ENCODE assay signal across 1 cellular context in genomic region chr3:165874663-165875489, GRCh38.
TF ChIP-seq lines count a peak whose summit lies in the region.

No MANE protein-coding gene starts in this region.

TF ChIP-seq in GM23338, 12 proteins besides CTCF, POLR2A, EP300 and RAD21 (continued from another document):
- TF ChIP-seq REST (IDR thresholded peaks at IDR 0.05; ENCODE audit: unreplicated experiment): no peak
- no peak for TF ChIP-seq POLR2AphosphoS5 (IDR thresholded peaks at IDR 0.05; ENCODE audit: low read depth)
- TF ChIP-seq STAT1 (IDR thresholded peaks at IDR 0.05; ENCODE audit: unreplicated experiment): no peak
- no peak for TF ChIP-seq ZNF331 (CRISPR knock-in tag; IDR thresholded peaks at IDR 0.05; ENCODE audit: low read depth)
- no peak for TF ChIP-seq EZH2phosphoT487 (IDR thresholded peaks at IDR 0.05; ENCODE audit: unreplicated experiment)
- TF ChIP-seq, protein P1, sequence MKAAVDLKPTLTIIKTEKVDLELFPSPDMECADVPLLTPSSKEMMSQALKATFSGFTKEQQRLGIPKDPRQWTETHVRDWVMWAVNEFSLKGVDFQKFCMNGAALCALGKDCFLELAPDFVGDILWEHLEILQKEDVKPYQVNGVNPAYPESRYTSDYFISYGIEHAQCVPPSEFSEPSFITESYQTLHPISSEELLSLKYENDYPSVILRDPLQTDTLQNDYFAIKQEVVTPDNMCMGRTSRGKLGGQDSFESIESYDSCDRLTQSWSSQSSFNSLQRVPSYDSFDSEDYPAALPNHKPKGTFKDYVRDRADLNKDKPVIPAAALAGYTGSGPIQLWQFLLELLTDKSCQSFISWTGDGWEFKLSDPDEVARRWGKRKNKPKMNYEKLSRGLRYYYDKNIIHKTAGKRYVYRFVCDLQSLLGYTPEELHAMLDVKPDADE (IDR thresholded peaks at IDR 0.05): no peak
- no peak for TF ChIP-seq JUNB (IDR thresholded peaks at IDR 0.05; ENCODE audit: unreplicated experiment)
- TF ChIP-seq, protein P2, sequence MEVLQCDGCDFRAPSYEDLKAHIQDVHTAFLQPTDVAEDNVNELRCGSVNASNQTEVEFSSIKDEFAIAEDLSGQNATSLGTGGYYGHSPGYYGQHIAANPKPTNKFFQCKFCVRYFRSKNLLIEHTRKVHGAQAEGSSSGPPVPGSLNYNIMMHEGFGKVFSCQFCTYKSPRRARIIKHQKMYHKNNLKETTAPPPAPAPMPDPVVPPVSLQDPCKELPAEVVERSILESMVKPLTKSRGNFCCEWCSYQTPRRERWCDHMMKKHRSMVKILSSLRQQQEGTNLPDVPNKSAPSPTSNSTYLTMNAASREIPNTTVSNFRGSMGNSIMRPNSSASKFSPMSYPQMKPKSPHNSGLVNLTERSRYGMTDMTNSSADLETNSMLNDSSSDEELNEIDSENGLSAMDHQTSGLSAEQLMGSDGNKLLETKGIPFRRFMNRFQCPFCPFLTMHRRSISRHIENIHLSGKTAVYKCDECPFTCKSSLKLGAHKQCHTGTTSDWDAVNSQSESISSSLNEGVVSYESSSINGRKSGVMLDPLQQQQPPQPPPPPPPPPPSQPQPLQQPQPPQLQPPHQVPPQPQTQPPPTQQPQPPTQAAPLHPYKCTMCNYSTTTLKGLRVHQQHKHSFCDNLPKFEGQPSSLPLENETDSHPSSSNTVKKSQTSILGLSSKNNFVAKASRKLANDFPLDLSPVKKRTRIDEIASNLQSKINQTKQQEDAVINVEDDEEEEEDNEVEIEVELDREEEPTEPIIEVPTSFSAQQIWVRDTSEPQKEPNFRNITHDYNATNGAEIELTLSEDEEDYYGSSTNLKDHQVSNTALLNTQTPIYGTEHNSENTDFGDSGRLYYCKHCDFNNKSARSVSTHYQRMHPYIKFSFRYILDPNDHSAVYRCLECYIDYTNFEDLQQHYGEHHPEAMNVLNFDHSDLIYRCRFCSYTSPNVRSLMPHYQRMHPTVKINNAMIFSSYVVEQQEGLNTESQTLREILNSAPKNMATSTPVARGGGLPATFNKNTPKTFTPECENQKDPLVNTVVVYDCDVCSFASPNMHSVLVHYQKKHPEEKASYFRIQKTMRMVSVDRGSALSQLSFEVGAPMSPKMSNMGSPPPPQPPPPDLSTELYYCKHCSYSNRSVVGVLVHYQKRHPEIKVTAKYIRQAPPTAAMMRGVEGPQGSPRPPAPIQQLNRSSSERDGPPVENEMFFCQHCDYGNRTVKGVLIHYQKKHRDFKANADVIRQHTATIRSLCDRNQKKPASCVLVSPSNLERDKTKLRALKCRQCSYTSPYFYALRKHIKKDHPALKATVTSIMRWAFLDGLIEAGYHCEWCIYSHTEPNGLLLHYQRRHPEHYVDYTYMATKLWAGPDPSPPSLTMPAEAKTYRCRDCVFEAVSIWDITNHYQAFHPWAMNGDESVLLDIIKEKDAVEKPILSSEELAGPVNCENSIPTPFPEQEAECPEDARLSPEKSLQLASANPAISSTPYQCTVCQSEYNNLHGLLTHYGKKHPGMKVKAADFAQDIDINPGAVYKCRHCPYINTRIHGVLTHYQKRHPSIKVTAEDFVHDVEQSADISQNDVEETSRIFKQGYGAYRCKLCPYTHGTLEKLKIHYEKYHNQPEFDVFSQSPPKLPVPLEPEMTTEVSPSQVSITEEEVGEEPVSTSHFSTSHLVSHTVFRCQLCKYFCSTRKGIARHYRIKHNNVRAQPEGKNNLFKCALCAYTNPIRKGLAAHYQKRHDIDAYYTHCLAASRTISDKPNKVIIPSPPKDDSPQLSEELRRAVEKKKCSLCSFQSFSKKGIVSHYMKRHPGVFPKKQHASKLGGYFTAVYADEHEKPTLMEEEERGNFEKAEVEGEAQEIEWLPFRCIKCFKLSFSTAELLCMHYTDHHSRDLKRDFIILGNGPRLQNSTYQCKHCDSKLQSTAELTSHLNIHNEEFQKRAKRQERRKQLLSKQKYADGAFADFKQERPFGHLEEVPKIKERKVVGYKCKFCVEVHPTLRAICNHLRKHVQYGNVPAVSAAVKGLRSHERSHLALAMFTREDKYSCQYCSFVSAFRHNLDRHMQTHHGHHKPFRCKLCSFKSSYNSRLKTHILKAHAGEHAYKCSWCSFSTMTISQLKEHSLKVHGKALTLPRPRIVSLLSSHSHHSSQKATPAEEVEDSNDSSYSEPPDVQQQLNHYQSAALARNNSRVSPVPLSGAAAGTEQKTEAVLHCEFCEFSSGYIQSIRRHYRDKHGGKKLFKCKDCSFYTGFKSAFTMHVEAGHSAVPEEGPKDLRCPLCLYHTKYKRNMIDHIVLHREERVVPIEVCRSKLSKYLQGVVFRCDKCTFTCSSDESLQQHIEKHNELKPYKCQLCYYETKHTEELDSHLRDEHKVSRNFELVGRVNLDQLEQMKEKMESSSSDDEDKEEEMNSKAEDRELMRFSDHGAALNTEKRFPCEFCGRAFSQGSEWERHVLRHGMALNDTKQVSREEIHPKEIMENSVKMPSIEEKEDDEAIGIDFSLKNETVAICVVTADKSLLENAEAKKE (CRISPR knock-in tag; IDR thresholded peaks at IDR 0.05): no peak
- no peak for TF ChIP-seq EZH2 (IDR thresholded peaks at IDR 0.05; ENCODE audit: low read depth, unreplicated experiment)
- TF ChIP-seq CREB1 (CRISPR knock-in tag; IDR thresholded peaks at IDR 0.05; ENCODE audit: low read depth): no peak
- no peak for TF ChIP-seq NANOG (IDR thresholded peaks at IDR 0.05; ENCODE audit: borderline replicate concordance)
